ENCODE assay signal across 21 cellular contexts in the genomic region with DNA sequence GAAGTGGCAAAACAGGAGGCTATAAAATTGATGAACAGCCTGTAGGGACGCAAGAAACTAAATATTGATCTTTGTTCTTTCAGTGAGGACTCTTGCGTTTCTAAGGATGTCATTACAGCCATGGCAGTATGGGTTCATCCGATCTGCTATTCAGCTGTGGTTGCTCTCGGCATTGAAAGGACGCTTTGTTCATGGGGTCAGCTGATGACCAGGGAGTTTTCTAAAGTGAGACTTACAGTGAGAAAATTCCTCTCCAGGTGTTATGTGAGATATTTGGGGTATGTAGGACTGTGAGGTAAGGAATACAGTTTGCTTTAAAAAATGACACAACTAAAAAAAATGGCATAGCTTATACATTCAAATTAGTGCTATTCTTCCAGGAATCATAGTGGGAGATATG. TPM values are rescaled to one million over a fixed set of nuclear protein-coding genes. Genes with fewer than 3 reads are reported as not detected.
DNase-seq lines count a peak whose midpoint lies in the region; ATAC-seq, FAIRE-seq and TF ChIP-seq lines count a peak whose summit lies in the region.
"Had no signal": no experiment of that assay in that cellular context is flagged by ENCODE, and none has a peak within 500 bp of the region (broad histone marks: within the 10 kb centered on the region; RNA-seq: fewer than 3 reads in every experiment).

No MANE protein-coding gene starts in this region.

- H2BK12ac ChIP-seq in trophoblast cell (ENCODE audit: low read length) = no peak overlapping the region

- no peak overlapping the region for H2BK5ac ChIP-seq in trophoblast cell (ENCODE audit: low read depth, low read length, poor library complexity)

- no peak overlapping the region for H3K14ac ChIP-seq in trophoblast cell (ENCODE audit: low read length)

- H3K9me3 Mint-ChIP-seq in stimulated activated memory B cell treated with anti-CD40 and anti-IgM and Interleukin-4, amounts not matched to agents 10 μg/mL and 1 μg/mL and 100 μg/mL, for 72 hours = no peaks in the 10 kb centered on the region
- H3K9me3 Mint-ChIP-seq: CD8-positive, alpha-beta T cell had no signal

- H3K4me3 ChIP-seq in trophoblast cell (ENCODE audit: low read depth, low read length) = no peak overlapping the region
- H3K4me3 ChIP-seq: BLaER1 treated with 17β-estradiol and CSF1 and Interleukin-3, amounts not matched to agents 10 nM and 100 nM; MG63; SJSA1 had no signal

- no peak overlapping the region for H3K9ac ChIP-seq in trophoblast cell (ENCODE audit: low read length)
- H3K9ac ChIP-seq: BLaER1 treated with 17β-estradiol and CSF1 and Interleukin-3, amounts not matched to agents 10 nM and 100 nM had no signal

- intact Hi-C loops in Right ventricle myocardium inferior (cut with DNase I) = no loop called here

- DNase-seq in GM12891 (ENCODE audit: insufficient read length, low spot score) = no peak
- peak; percentile 45 for DNase-seq in NCI-H146 (lab: John Stamatoyannopoulos, UW)
- peak; percentile 72 for DNase-seq in islet precursor cell
- peak; percentile 65 to 89 for DNase-seq in trophoblast cell
- DNase-seq in iPS-NIHi7 (ENCODE audit: extremely low spot score) = no peak
- no peak for DNase-seq in Right ventricle myocardium inferior (ENCODE audit: missing footprints)
- DNase-seq: CD8-positive, alpha-beta T cell; DMS79 treated with DMSO at 0.1 percent for 48 hours; Karpas-422; MG63; NCI-H1092; NCI-H1436 treated with DMSO at 0.1 percent for 48 hours; NCI-H2081 treated with DMSO at 0.1 percent for 48 hours; NCI-H446 treated with DMSO at 0.1 percent for 48 hours; NCI-H82 had no signal

- H3K4me1 ChIP-seq in trophoblast cell (ENCODE audit: control insufficient read depth in 1 of 2, insufficient read depth in 2 of 2, low read length in 2 of 2) = peaks cover 2% of the 10 kb centered on the region in 2 experiments

- H3K18ac ChIP-seq in trophoblast cell (ENCODE audit: low read length) = no peak overlapping the region

- no peaks in the 10 kb centered on the region for H3K9me3 ChIP-seq in trophoblast cell (ENCODE audit: insufficient read depth, low read depth, low read length)
- H3K9me3 ChIP-seq: MG63, SJSA1 had no signal

- H3K27me3 Mint-ChIP-seq in stimulated activated memory B cell treated with anti-CD40 and anti-IgM and Interleukin-4, amounts not matched to agents 10 μg/mL and 1 μg/mL and 100 μg/mL, for 72 hours = no peaks in the 10 kb centered on the region
- H3K27me3 Mint-ChIP-seq: IgD-negative memory B cell had no signal

- H3K27ac Mint-ChIP-seq in stimulated activated memory B cell treated with anti-CD40 and anti-IgM and Interleukin-4, amounts not matched to agents 10 μg/mL and 1 μg/mL and 100 μg/mL, for 72 hours = no peak overlapping the region
- H3K27ac Mint-ChIP-seq: CD8-positive, alpha-beta T cell; IgD-negative memory B cell had no signal

- ATAC-seq in stimulated activated memory B cell treated with anti-CD40 and anti-IgM and Interleukin-4, amounts not matched to agents 10 μg/mL and 1 μg/mL and 100 μg/mL, for 72 hours = no peak
- ATAC-seq in Right ventricle myocardium inferior = no peak
- ATAC-seq: CD8-positive, alpha-beta T cell had no signal

- H3K79me1 ChIP-seq in trophoblast cell (ENCODE audit: low read length) = no peaks in the 10 kb centered on the region

- H4K91ac ChIP-seq in trophoblast cell (ENCODE audit: low read depth, low read length) = no peak overlapping the region

- H3K27me3 ChIP-seq in trophoblast cell (ENCODE audit: insufficient read depth, low read length) = no peaks in the 10 kb centered on the region
- H3K27me3 ChIP-seq: BLaER1 treated with 17β-estradiol and CSF1 and Interleukin-3, amounts not matched to agents 10 nM and 100 nM; MG63; SJSA1 had no signal

- no peaks in the 10 kb centered on the region for H3K36me3 Mint-ChIP-seq in stimulated activated memory B cell treated with anti-CD40 and anti-IgM and Interleukin-4, amounts not matched to agents 10 μg/mL and 1 μg/mL and 100 μg/mL, for 72 hours
- H3K36me3 Mint-ChIP-seq: CD8-positive, alpha-beta T cell had no signal

- no peak overlapping the region for H3K23ac ChIP-seq in trophoblast cell (ENCODE audit: low read length)

- H4K8ac ChIP-seq in trophoblast cell (ENCODE audit: low read depth, low read length) = no peak overlapping the region

- H4K12ac ChIP-seq in trophoblast cell (ENCODE audit: low read depth, low read length) = no peak overlapping the region

- H3K4me3 Mint-ChIP-seq in stimulated activated memory B cell treated with anti-CD40 and anti-IgM and Interleukin-4, amounts not matched to agents 10 μg/mL and 1 μg/mL and 100 μg/mL, for 72 hours = no peak overlapping the region
- H3K4me3 Mint-ChIP-seq: CD8-positive, alpha-beta T cell had no signal

- peak; percentile 9 for FAIRE-seq in GM12891 (lab: Jason Lieb, UNC)
- FAIRE-seq: H54, HTR-8/SVneo had no signal

- no peak overlapping the region for H2BK120ac ChIP-seq in trophoblast cell (ENCODE audit: insufficient read depth, low read length, poor library complexity)

- WGBS in trophoblast cell (ENCODE audit: extremely low coverage, insufficient coverage, insufficient read length) = no CpG with 5 or more reads among the region's 5 CpGs

- no peak overlapping the region for H2AFZ ChIP-seq in trophoblast cell (ENCODE audit: insufficient read depth, low read length, poor library complexity)

- TF ChIP-seq POLR2A in GM12891 (IDR thresholded peaks at IDR 0.05; ENCODE audit: low read depth, low read length) = no peak

- no peaks in the 10 kb centered on the region for H3K36me3 ChIP-seq in trophoblast cell (ENCODE audit: control insufficient read depth in 1 of 2, insufficient read depth in 2 of 2, low read length in 2 of 2)
- H3K36me3 ChIP-seq: BLaER1 treated with 17β-estradiol and CSF1 and Interleukin-3, amounts not matched to agents 10 nM and 100 nM; MG63; SJSA1 had no signal

- H3K4me2 ChIP-seq in trophoblast cell (ENCODE audit: low read length) = no peak overlapping the region

- H3K4me1 Mint-ChIP-seq in stimulated activated memory B cell treated with anti-CD40 and anti-IgM and Interleukin-4, amounts not matched to agents 10 μg/mL and 1 μg/mL and 100 μg/mL, for 72 hours = peaks cover 21% of the 10 kb centered on the region

- H3K79me2 ChIP-seq in trophoblast cell (ENCODE audit: control insufficient read depth, insufficient read depth, low read length, poor library complexity) = no peaks in the 10 kb centered on the region

- no peak overlapping the region for H2AK5ac ChIP-seq in trophoblast cell (ENCODE audit: low read length)

- no peak overlapping the region for H3K4ac ChIP-seq in trophoblast cell (ENCODE audit: low read depth, low read length)

- H3K27ac ChIP-seq in trophoblast cell (ENCODE audit: low read depth, low read length) = no peak overlapping the region
- H3K27ac ChIP-seq: BLaER1 treated with 17β-estradiol and CSF1 and Interleukin-3, amounts not matched to agents 10 nM and 100 nM; SJSA1 had no signal

TF ChIP-seq in GM12891, 5 proteins besides CTCF, POLR2A, EP300 and RAD21:
- TF ChIP-seq POLR2AphosphoS5 (IDR thresholded peaks at IDR 0.05; ENCODE audit: low read depth, low read length) (no peak), SPI1 (IDR thresholded peaks at IDR 0.05; ENCODE audit: low read depth, low read length) (no peak), TAF1 (IDR thresholded peaks at IDR 0.05; ENCODE audit: low read depth, low read length) (no peak), POU2F2 (IDR thresholded peaks at IDR 0.05; ENCODE audit: low read depth, low read length) (no peak), PAX5 (IDR thresholded peaks at IDR 0.05; ENCODE audit: insufficient read depth, low read length, severe bottlenecking) (no peak)
TF ChIP-seq in GM12891: peak in this region for 0.

RNA-seq across cellular contexts. Expression of a gene that starts 52.8 kb away (rescaled TPM):
- 16.7 TPM for polyA plus RNA-seq in GM12891 (2012; ENCODE audit: low read depth, missing spikeins)
- 15.2 and 15.3 TPM in 2 replicates for polyA plus RNA-seq in trophoblast cell (2013)
- total RNA-seq in Right ventricle myocardium inferior = 6.3 TPM

Comparison
In these comparisons a context has a peak if more than half of its experiments do, and no peak if none do; other contexts are left out.
1. DNase-seq: peak in NCI-H146 (single experiment), islet precursor cell (single experiment) and trophoblast cell (2 of 2); none in GM12891 (single experiment), iPS-NIHi7 (single experiment) and Right ventricle myocardium inferior (single experiment).